ENCODE assay signal across 8 cellular contexts in genomic region chr9:100324594-100325200, GRCh38. TPM values are rescaled to one million over a fixed set of nuclear protein-coding genes. Genes with fewer than 3 reads are reported as not detected.
A peak's percentile ranks its signal among the peaks of the same experiment; 100 is the strongest.
DNase-seq lines count a peak whose midpoint lies in the region; TF ChIP-seq lines count a peak whose summit lies in the region.

No MANE protein-coding gene starts in this region.

- no peak overlapping the region for H3K4me3 Mint-ChIP-seq in endodermal cell

- intact Hi-C loops in lower leg skin (cut with DNase I; ENCODE audit: low total_unique reads) = loop anchor here (10.0 kb wide), 1 partner anchor 60 kb away; no protein-coding TSS in a partner anchor

- H3K4me1 ChIP-seq in endodermal cell (ENCODE audit: control insufficient read depth, insufficient read depth, low read length) = no peaks in the 10 kb centered on the region
- no peaks in the 10 kb centered on the region for H3K4me1 ChIP-seq in parathyroid adenoma

- no peaks in the 10 kb centered on the region for H3K4me1 Mint-ChIP-seq in endodermal cell

- H3K79me2 ChIP-seq in parathyroid adenoma = no peaks in the 10 kb centered on the region

- H3K27ac Mint-ChIP-seq in endodermal cell = no peak overlapping the region

- no peaks in the 10 kb centered on the region for H3K9me3 Mint-ChIP-seq in endodermal cell

- DNase-seq in NCI-H2107 treated with DMSO at 0.1 percent for 48 hours (lab: John Stamatoyannopoulos, UW; ENCODE audit: unreplicated experiment) (peak; percentile 9), NCI-H2107 (lab: John Stamatoyannopoulos, UW) (no peak), NCI-H524 (lab: John Stamatoyannopoulos, UW) (peak; percentile 24 to 59), endodermal cell (no peak), lower leg skin (ENCODE audit: low spot score in 2 of 2) (no peak)
- DNase-seq in stimulated activated CD4-positive, alpha-beta T cell treated with anti-CD3 and anti-CD28 coated beads, Interleukin-4, amount 100 ng/mL, for 4 hours = no peak
- DNase-seq in activated CD4-positive, alpha-beta T cell treated with anti-CD3 and anti-CD28 coated beads for 4 hours = no peak

- no peak overlapping the region for H3K9ac ChIP-seq in endodermal cell (ENCODE audit: extremely low read depth, low read length, poor library complexity, severe bottlenecking)
- H3K9ac ChIP-seq in parathyroid adenoma = no peak overlapping the region

- H3K27me3 ChIP-seq in endodermal cell (ENCODE audit: control insufficient read depth, insufficient read depth, low read length, poor library complexity, severe bottlenecking) (no peaks in the 10 kb centered on the region), parathyroid adenoma (ENCODE audit: control insufficient read depth, insufficient read depth, low read length) (no peaks in the 10 kb centered on the region)

- H3K9me3 ChIP-seq in endodermal cell (ENCODE audit: control insufficient read depth, low read length) = no peaks in the 10 kb centered on the region
- H3K9me3 ChIP-seq in parathyroid adenoma (ENCODE audit: control insufficient read depth, low read length) = no peaks in the 10 kb centered on the region

- H3K27me3 Mint-ChIP-seq in endodermal cell (ENCODE audit: insufficient read depth) = no peaks in the 10 kb centered on the region

- no peak overlapping the region for H2AFZ ChIP-seq in parathyroid adenoma

- peak; percentile 80 for TF ChIP-seq CTCF in endodermal cell (conservative IDR thresholded peaks at IDR 0.05)
- TF ChIP-seq CTCF in parathyroid adenoma (IDR thresholded peaks at IDR 0.05) = peak; percentile 41
- TF ChIP-seq CTCF in lower leg skin (IDR thresholded peaks at IDR 0.05) = no peak

- H3K36me3 ChIP-seq in endodermal cell (ENCODE audit: control insufficient read depth, insufficient read depth, low read length) (peaks cover 79% of the 10 kb centered on the region), parathyroid adenoma (ENCODE audit: control insufficient read depth, insufficient read depth, low read length) (no peaks in the 10 kb centered on the region)

- no peak overlapping the region for H3K4me3 ChIP-seq in endodermal cell (ENCODE audit: low read length)
- no peak overlapping the region for H3K4me3 ChIP-seq in parathyroid adenoma (ENCODE audit: low read depth, low read length)
- no peak overlapping the region for H3K4me3 ChIP-seq in lower leg skin (ENCODE audit: low read depth, poor library complexity, severe bottlenecking)

- H3K36me3 Mint-ChIP-seq in endodermal cell (ENCODE audit: low read depth) = peaks cover 52% of the 10 kb centered on the region

- no peak for TF ChIP-seq POLR2A in lower leg skin (IDR thresholded peaks at IDR 0.05)

- no peak overlapping the region for H3K4me2 ChIP-seq in parathyroid adenoma (ENCODE audit: low read length)

- 75 to 87% methylated on average over 1 to 2 of the region's 4 CpGs for WGBS in endodermal cell (ENCODE audit: insufficient coverage in 1 of 2, insufficient read length in 1 of 2), 2 experiments
- WGBS in lower leg skin, 2 donors = 58 to 61% methylated on average over 4 of the region's 4 CpGs

- H3K27ac ChIP-seq in endodermal cell (ENCODE audit: low read depth, low read length) (no peak overlapping the region), parathyroid adenoma (no peak overlapping the region)

RNA-seq across cellular contexts. Expression of gene TEX10, which starts 28.0 kb away (rescaled TPM):
- 10 to 100 TPM; 44.7 to 49.4 TPM for total RNA-seq in endodermal cell
- polyA plus RNA-seq in endodermal cell (2013, experiment 1 of 2) = 31.6 TPM
- polyA plus RNA-seq in endodermal cell (2013, experiment 2 of 2) = 31.6 TPM
- total RNA-seq in lower leg skin = 10 to 100 TPM; 15.5 to 23.9 (median 21.6) TPM

Comparison
In these comparisons a context has a peak if more than half of its experiments do, and no peak if none do; other contexts are left out.
1. DNase-seq: peak in NCI-H2107 treated with DMSO at 0.1 percent for 48 hours (single experiment) and NCI-H524 (2 of 2); none in NCI-H2107 (single experiment), endodermal cell (single experiment), stimulated activated CD4-positive, alpha-beta T cell treated with anti-CD3 and anti-CD28 coated beads, Interleukin-4, amount 100 ng/mL, for 4 hours (0 of 2), activated CD4-positive, alpha-beta T cell treated with anti-CD3 and anti-CD28 coated beads for 4 hours (0 of 2) and lower leg skin (0 of 2).
2. CTCF ChIP-seq: peak in endodermal cell (single experiment) and parathyroid adenoma (single experiment); none in lower leg skin (0 of 3).